10 cellular contexts compared by ENCODE assay signal in the genomic region with DNA sequence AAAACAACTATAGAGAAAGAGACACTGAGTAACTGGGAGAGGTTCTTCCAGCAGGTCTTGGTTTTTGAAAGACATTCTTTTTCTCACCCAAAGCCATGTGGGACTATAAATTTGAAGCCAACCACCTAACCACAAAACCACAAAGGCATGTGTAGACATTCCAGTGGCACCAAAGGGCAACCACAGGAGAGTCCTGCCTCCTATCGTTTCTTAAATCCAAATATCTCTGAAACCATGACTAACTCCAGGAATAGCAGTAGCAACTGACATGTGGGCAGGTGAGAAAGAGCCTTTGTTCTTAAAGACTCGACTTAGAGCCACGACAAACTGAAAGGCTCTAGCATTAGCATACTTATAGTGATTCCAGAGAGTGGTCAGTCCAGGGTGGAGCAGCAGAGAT. TPM values are rescaled to one million over a fixed set of nuclear protein-coding genes. Genes with fewer than 3 reads are reported as not detected.
DNase-seq lines count a peak whose midpoint lies in the region; ATAC-seq, FAIRE-seq and TF ChIP-seq lines count a peak whose summit lies in the region.
"Had no signal": no experiment of that assay in that cellular context is flagged by ENCODE, and none has a peak within 500 bp of the region (broad histone marks: within the 10 kb centered on the region; RNA-seq: fewer than 3 reads in every experiment).

No MANE protein-coding gene starts in this region.

- no peak for TF ChIP-seq POLR2A in GM12892 (IDR thresholded peaks at IDR 0.05; ENCODE audit: low read depth, low read length)

- DNase-seq in myocyte (ENCODE audit: low read depth) (peak; percentile 97), inferior parietal cortex (ENCODE audit: extremely low spot score) (no peak), NCI-H187 (lab: John Stamatoyannopoulos, UW) (no peak), GM12892 (ENCODE audit: insufficient read length) (no peak)
- no peak for DNase-seq in stimulated activated CD4-positive, alpha-beta T cell treated with anti-CD3 and anti-CD28 coated beads, Interleukin-2, amount 100 ng/mL, for 24 hours
- DNase-seq: mucosa of descending colon; NK-92 treated with Interleukin-12 subunit alpha and Interleukin-12 subunit beta, amount 100 ng/mL, for 24 hours had no signal

- no peak for TF ChIP-seq EP300 in Ishikawa (IDR thresholded peaks at IDR 0.05; ENCODE audit: borderline replicate concordance)

- ATAC-seq in GM18498 (IDR thresholded peaks at IDR 0.05; ENCODE audit: unreplicated experiment): peak; percentile 49
- ATAC-seq in activated T-helper 17 cell treated with anti-CD3 and anti-CD28 coated beads, Interleukin-2, amount 50 U/mL, for 72 hours (replicated peaks): peak; percentile 60
- ATAC-seq: mucosa of descending colon had no signal

- H3K4me1 Mint-ChIP-seq in activated T-helper 17 cell treated with anti-CD3 and anti-CD28 coated beads, Interleukin-2, amount 50 U/mL, for 72 hours: peaks cover 4% of the 10 kb centered on the region

- no peak for FAIRE-seq in GM12892 (lab: Jason Lieb, UNC)

- TF ChIP-seq RAD21 in Ishikawa (IDR thresholded peaks at IDR 0.05; ENCODE audit: low read depth): no peak

- H3K9me3 Mint-ChIP-seq in activated T-helper 17 cell treated with anti-CD3 and anti-CD28 coated beads, Interleukin-2, amount 50 U/mL, for 72 hours: no peaks in the 10 kb centered on the region

- no peak overlapping the region for H3K27ac Mint-ChIP-seq in activated T-helper 17 cell treated with anti-CD3 and anti-CD28 coated beads, Interleukin-2, amount 50 U/mL, for 72 hours

- H3K4me3 Mint-ChIP-seq in activated T-helper 17 cell treated with anti-CD3 and anti-CD28 coated beads, Interleukin-2, amount 50 U/mL, for 72 hours: no peak overlapping the region

- H3K36me3 Mint-ChIP-seq in activated T-helper 17 cell treated with anti-CD3 and anti-CD28 coated beads, Interleukin-2, amount 50 U/mL, for 72 hours (ENCODE audit: low read depth): no peaks in the 10 kb centered on the region

- peaks cover 29% of the 10 kb centered on the region for H3K27me3 Mint-ChIP-seq in activated T-helper 17 cell treated with anti-CD3 and anti-CD28 coated beads, Interleukin-2, amount 50 U/mL, for 72 hours

TF ChIP-seq in Ishikawa, 13 proteins besides CTCF, POLR2A, EP300 and RAD21:
- TF ChIP-seq, protein P1, sequence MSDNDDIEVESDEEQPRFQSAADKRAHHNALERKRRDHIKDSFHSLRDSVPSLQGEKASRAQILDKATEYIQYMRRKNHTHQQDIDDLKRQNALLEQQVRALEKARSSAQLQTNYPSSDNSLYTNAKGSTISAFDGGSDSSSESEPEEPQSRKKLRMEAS (IDR thresholded peaks at IDR 0.05): peak; percentile 76
- TF ChIP-seq CEBPB (IDR thresholded peaks at IDR 0.05) (no peak), YY1 (IDR thresholded peaks at IDR 0.05; ENCODE audit: low read depth) (no peak), TEAD4 (IDR thresholded peaks at IDR 0.05) (peak; percentile 50; the same call in 1 of the 2 replicates)

RNA-seq across cellular contexts. Expression of gene COL9A1, which starts 9.3 kb away (rescaled TPM):
- total RNA-seq in activated T-helper 17 cell treated with anti-CD3 and anti-CD28 coated beads, Interleukin-2, amount 50 U/mL, for 72 hours: under 1 TPM in 1 of 2 donors, not detected in 1; 0.17 TPM
- total RNA-seq in myocyte: not detected in 2 replicates
- not detected for polyA plus RNA-seq in myocyte (2012)
- not detected for polyA plus RNA-seq in GM12892 (2012; ENCODE audit: missing spikeins)
